Comparison of ENCODE assay signal across 2 cellular contexts in the genomic region with DNA sequence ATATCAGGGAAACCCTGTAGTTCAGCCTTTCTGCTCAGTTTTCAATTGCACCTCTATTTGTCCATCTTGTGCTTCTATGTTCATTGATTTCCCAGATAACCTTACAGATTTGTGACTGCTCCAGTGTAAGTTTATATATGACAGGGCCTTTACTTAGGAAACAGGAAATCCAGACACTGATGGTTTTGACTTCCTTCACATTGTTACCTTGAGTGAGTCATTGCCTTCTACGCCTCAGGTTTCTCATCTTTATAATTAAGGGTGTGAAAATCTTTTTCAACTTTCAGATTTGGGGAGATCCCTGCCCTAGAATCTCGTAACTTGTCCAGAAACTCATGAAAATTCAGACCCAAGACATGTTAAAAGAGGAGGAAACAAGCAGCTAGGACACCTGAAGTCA.
A peak's percentile ranks its signal among the peaks of the same experiment; 100 is the strongest.
TF ChIP-seq lines count a peak whose summit lies in the region.

No MANE protein-coding gene starts in this region.

TF ChIP-seq in GM12878, 131 proteins besides CTCF, POLR2A, EP300 and RAD21 (continued from another document and continues in another):
- TF ChIP-seq ATF7 (IDR thresholded peaks at IDR 0.05; ENCODE audit: low read depth) (peak; percentile 47; the same call in 1 of the 2 replicates), RELB (IDR thresholded peaks at IDR 0.05; ENCODE audit: low read depth) (no peak), ZNF24 (IDR thresholded peaks at IDR 0.05) (no peak), PKNOX1 (IDR thresholded peaks at IDR 0.05) (no peak), WRNIP1 (IDR thresholded peaks at IDR 0.05; ENCODE audit: borderline replicate concordance, low read depth, low read length) (no peak), SPI1 (IDR thresholded peaks at IDR 0.05; ENCODE audit: borderline replicate concordance, insufficient read depth, low read depth, low read length) (no peak), NFXL1 (IDR thresholded peaks at IDR 0.05; ENCODE audit: borderline replicate concordance) (no peak), SMARCA5 (IDR thresholded peaks at IDR 0.05) (no peak), CBX3 (IDR thresholded peaks at IDR 0.05; ENCODE audit: borderline replicate concordance, low read depth) (no peak), MEF2B (IDR thresholded peaks at IDR 0.05; ENCODE audit: partially characterized antibody, poor library complexity, severe bottlenecking) (no peak), SP1 (IDR thresholded peaks at IDR 0.05; ENCODE audit: low read depth, low read length) (no peak), ZSCAN29 (IDR thresholded peaks at IDR 0.05) (no peak), EZH2 (IDR thresholded peaks at IDR 0.05; ENCODE audit: borderline replicate concordance, control insufficient read depth, low read depth, low read length) (no peak), ZNF274 (IDR thresholded peaks at IDR 0.05; ENCODE audit: insufficient read depth, insufficient read length) (no peak), ETV6 (conservative IDR thresholded peaks at IDR 0.05 in 1 of 2, IDR thresholded peaks at IDR 0.05 in 1 of 2; ENCODE audit: borderline replicate concordance in 1 of 2, low read depth in 1 of 2) (peak in 1 of 2 experiments; percentile 29; a peak in 1 of 4 replicates), JUNB (IDR thresholded peaks at IDR 0.05) (no peak), STAT3 (IDR thresholded peaks at IDR 0.05; ENCODE audit: low read depth, low read length) (no peak)
- TF ChIP-seq, protein P1, sequence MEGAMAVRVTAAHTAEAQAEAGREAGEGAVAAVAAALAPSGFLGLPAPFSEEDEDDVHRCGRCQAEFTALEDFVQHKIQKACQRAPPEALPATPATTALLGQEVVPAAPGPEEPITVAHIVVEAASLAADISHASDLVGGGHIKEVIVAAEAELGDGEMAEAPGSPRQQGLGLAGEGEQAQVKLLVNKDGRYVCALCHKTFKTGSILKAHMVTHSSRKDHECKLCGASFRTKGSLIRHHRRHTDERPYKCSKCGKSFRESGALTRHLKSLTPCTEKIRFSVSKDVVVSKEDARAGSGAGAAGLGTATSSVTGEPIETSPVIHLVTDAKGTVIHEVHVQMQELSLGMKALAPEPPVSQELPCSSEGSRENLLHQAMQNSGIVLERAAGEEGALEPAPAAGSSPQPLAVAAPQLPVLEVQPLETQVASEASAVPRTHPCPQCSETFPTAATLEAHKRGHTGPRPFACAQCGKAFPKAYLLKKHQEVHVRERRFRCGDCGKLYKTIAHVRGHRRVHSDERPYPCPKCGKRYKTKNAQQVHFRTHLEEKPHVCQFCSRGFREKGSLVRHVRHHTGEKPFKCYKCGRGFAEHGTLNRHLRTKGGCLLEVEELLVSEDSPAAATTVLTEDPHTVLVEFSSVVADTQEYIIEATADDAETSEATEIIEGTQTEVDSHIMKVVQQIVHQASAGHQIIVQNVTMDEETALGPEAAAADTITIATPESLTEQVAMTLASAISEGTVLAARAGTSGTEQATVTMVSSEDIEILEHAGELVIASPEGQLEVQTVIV (IDR thresholded peaks at IDR 0.05; ENCODE audit: borderline replicate concordance, partially characterized antibody) = no peak
- TF ChIP-seq, protein P2, sequence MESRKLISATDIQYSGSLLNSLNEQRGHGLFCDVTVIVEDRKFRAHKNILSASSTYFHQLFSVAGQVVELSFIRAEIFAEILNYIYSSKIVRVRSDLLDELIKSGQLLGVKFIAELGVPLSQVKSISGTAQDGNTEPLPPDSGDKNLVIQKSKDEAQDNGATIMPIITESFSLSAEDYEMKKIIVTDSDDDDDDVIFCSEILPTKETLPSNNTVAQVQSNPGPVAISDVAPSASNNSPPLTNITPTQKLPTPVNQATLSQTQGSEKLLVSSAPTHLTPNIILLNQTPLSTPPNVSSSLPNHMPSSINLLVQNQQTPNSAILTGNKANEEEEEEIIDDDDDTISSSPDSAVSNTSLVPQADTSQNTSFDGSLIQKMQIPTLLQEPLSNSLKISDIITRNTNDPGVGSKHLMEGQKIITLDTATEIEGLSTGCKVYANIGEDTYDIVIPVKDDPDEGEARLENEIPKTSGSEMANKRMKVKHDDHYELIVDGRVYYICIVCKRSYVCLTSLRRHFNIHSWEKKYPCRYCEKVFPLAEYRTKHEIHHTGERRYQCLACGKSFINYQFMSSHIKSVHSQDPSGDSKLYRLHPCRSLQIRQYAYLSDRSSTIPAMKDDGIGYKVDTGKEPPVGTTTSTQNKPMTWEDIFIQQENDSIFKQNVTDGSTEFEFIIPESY (IDR thresholded peaks at IDR 0.05) = no peak
- TF ChIP-seq, protein P3, sequence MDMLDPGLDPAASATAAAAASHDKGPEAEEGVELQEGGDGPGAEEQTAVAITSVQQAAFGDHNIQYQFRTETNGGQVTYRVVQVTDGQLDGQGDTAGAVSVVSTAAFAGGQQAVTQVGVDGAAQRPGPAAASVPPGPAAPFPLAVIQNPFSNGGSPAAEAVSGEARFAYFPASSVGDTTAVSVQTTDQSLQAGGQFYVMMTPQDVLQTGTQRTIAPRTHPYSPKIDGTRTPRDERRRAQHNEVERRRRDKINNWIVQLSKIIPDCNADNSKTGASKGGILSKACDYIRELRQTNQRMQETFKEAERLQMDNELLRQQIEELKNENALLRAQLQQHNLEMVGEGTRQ (IDR thresholded peaks at IDR 0.05; ENCODE audit: borderline replicate concordance, low read depth, low read length) = no peak

TF ChIP-seq in HEK293T, 16 proteins besides CTCF, POLR2A, EP300 and RAD21 (continued from another document):
- TF ChIP-seq ZNF384 (IDR thresholded peaks at IDR 0.05) (no peak), BHLHE40 (IDR thresholded peaks at IDR 0.05; ENCODE audit: borderline replicate concordance) (no peak), ELF4 (IDR thresholded peaks at IDR 0.05) (no peak)
